Comparison of ENCODE assay signal across 18 cellular contexts in genomic region chr3:45968706-45969105, GRCh38. TPM values are rescaled to one million over a fixed set of nuclear protein-coding genes. Genes with fewer than 3 reads are reported as not detected.
DNase-seq lines count a peak whose midpoint lies in the region; ATAC-seq and TF ChIP-seq lines count a peak whose summit lies in the region.
"Had no signal": no experiment of that assay in that cellular context is flagged by ENCODE, and none has a peak within 500 bp of the region (broad histone marks: within the 10 kb centered on the region; RNA-seq: fewer than 3 reads in every experiment).

No MANE protein-coding gene starts in this region.

- H4K20me1 ChIP-seq in DND-41 (ENCODE audit: insufficient read depth, low read length), result peaks cover 9% of the 10 kb centered on the region; the same call in 1 of the 2 replicates
- H4K20me1 ChIP-seq: BLaER1 treated with 17β-estradiol and CSF1 and Interleukin-3, amounts not matched to agents 10 nM and 100 nM had no signal

- no peaks in the 10 kb centered on the region for H3K9me3 Mint-ChIP-seq in nephron progenitor cell

- DNase-seq in DND-41, result no peak
- peak; percentile 33 to 53 for DNase-seq in SJSA1 (ENCODE audit: low read depth in 1 of 2, low spot score in 2 of 2)
- peak; percentile 44 for DNase-seq in fibroblast of gingiva (ENCODE audit: low read depth)
- no peak for DNase-seq in nephron progenitor cell
- no peak for DNase-seq in NCI-H345 (lab: John Stamatoyannopoulos, UW)
- DNase-seq in D341Med (ENCODE audit: low spot score), result no peak
- no peak for DNase-seq in posterior cingulate gyrus
- DNase-seq: activated naive CD4-positive, alpha-beta T cell; NCI-H1694; NCI-H69; stimulated activated CD4-positive, alpha-beta T cell treated with anti-CD3 and anti-CD28 coated beads, Interleukin-4, amount 100 ng/mL, for 24 hours; stimulated activated naive CD4-positive, alpha-beta T cell had no signal

- H3K79me2 ChIP-seq in DND-41 (ENCODE audit: insufficient read depth, low read length), result peaks cover 22% of the 10 kb centered on the region

- no peak overlapping the region for H3K4me2 ChIP-seq in DND-41 (ENCODE audit: insufficient read depth, low read length)
- H3K4me2 ChIP-seq: BLaER1 treated with 17β-estradiol and CSF1 and Interleukin-3, amounts not matched to agents 10 nM and 100 nM had no signal

- no peaks in the 10 kb centered on the region for H3K9me3 ChIP-seq in DND-41 (ENCODE audit: insufficient read depth, low read length, severe bottlenecking)
- H3K9me3 ChIP-seq in SJSA1 (replicated peaks), result no peaks in the 10 kb centered on the region
- H3K9me3 ChIP-seq: BLaER1 treated with 17β-estradiol and CSF1 and Interleukin-3, amounts not matched to agents 10 nM and 100 nM; right atrium auricular region; vagina had no signal

- H3K4me3 ChIP-seq in DND-41 (ENCODE audit: low read depth in 1 of 2, low read length in 2 of 2), result no peak overlapping the region
- no peak overlapping the region for H3K4me3 ChIP-seq in SJSA1
- H3K4me3 ChIP-seq: BLaER1 treated with 17β-estradiol and CSF1 and Interleukin-3, amounts not matched to agents 10 nM and 100 nM; right atrium auricular region; vagina had no signal

- peaks cover 20% of the 10 kb centered on the region for H3K4me1 Mint-ChIP-seq in nephron progenitor cell

- no peaks in the 10 kb centered on the region for H3K27me3 ChIP-seq in DND-41 (ENCODE audit: insufficient read depth, low read length, poor library complexity)
- no peaks in the 10 kb centered on the region for H3K27me3 ChIP-seq in SJSA1 (replicated peaks)
- H3K27me3 ChIP-seq: BLaER1 treated with 17β-estradiol and CSF1 and Interleukin-3, amounts not matched to agents 10 nM and 100 nM; right atrium auricular region; vagina had no signal

- ATAC-seq in DND-41 (ENCODE audit: insufficient read depth, low read depth), result no peak
- no peak for ATAC-seq in GM18873 (IDR thresholded peaks at IDR 0.05; ENCODE audit: low FRiP score, unreplicated experiment)

- TF ChIP-seq CTCF in DND-41 (IDR thresholded peaks at IDR 0.05; ENCODE audit: borderline replicate concordance, extremely low read depth, low read length, poor library complexity, severe bottlenecking), result no peak
- TF ChIP-seq CTCF in nephron progenitor cell (IDR thresholded peaks at IDR 0.05), result no peak

- H3K36me3 Mint-ChIP-seq in nephron progenitor cell (ENCODE audit: low read depth), result peaks cover 57% of the 10 kb centered on the region

- peak overlapping the region; percentile 27; the same call in 1 of the 2 replicates for H3K27ac ChIP-seq in DND-41 (ENCODE audit: low read length)
- peak overlapping the region; percentile 14; the same call in 1 of the 2 replicates for H3K27ac ChIP-seq in SJSA1
- H3K27ac ChIP-seq: right atrium auricular region had no signal

- H3K4me3 Mint-ChIP-seq in nephron progenitor cell, result no peak overlapping the region

- intact Hi-C loops in posterior cingulate gyrus (cut with DNase I), result no loop called here

- no peaks in the 10 kb centered on the region for H3K27me3 Mint-ChIP-seq in nephron progenitor cell (ENCODE audit: low read depth, poor library complexity)

- H3K36me3 ChIP-seq in DND-41 (ENCODE audit: insufficient read depth, low read length) (peaks cover 97% of the 10 kb centered on the region), SJSA1 (peaks cover 14% of the 10 kb centered on the region)

- no peak overlapping the region for H3K9ac ChIP-seq in DND-41 (ENCODE audit: low read depth, low read length)
- H3K9ac ChIP-seq: BLaER1 treated with 17β-estradiol and CSF1 and Interleukin-3, amounts not matched to agents 10 nM and 100 nM had no signal

- H3K4me1 ChIP-seq in DND-41 (ENCODE audit: insufficient read depth, low read length) (peaks cover 17% of the 10 kb centered on the region), SJSA1 (replicated peaks) (peaks cover 34% of the 10 kb centered on the region)

- H2AFZ ChIP-seq in DND-41 (ENCODE audit: low read depth, low read length), result no peak overlapping the region

- peak overlapping the region; percentile 68 for H3K27ac Mint-ChIP-seq in nephron progenitor cell

RNA-seq across cellular contexts. Expression of gene CXCR6, which starts 25.4 kb away (rescaled TPM):
- total RNA-seq in SJSA1 (2014; rRNA removed; shearing (Covaris generic)), result not detected in 2 replicates
- total RNA-seq: Daoy, kidney epithelial cell had no signal

RNA-seq across cellular contexts. Expression of gene FYCO1, which starts 26.9 kb away (rescaled TPM):
- 5.4 and 7.6 TPM in 2 replicates for total RNA-seq in SJSA1 (2014; rRNA removed; shearing (Covaris generic))

RNA-seq across cellular contexts. Expression of gene XCR1, which starts 58.6 kb away (rescaled TPM):
- not detected in 2 replicates for total RNA-seq in SJSA1 (2014; rRNA removed; shearing (Covaris generic))
- total RNA-seq: Daoy, kidney epithelial cell, right atrium auricular region, vagina had no signal

Comparison
In these comparisons a context has a peak if more than half of its experiments do, and no peak if none do; other contexts are left out.
1. DNase-seq: peak in SJSA1 (2 of 2) and fibroblast of gingiva (single experiment); none in DND-41 (single experiment), nephron progenitor cell (single experiment), NCI-H345 (single experiment), D341Med (single experiment) and posterior cingulate gyrus (0 of 10).